In genomic region chrX:79366888-79367749, GRCh38 we compare ENCODE assay signal across 8 cellular contexts. TPM values are rescaled to one million over a fixed set of nuclear protein-coding genes. Genes with fewer than 3 reads are reported as not detected.
DNase-seq lines count a peak whose midpoint lies in the region; ATAC-seq and FAIRE-seq lines count a peak whose summit lies in the region.

Gene ITM2A (minus strand): TSS chrX:79367334. CDS start chrX:79367215, 119 bp downstream.

- peak; percentile 99 for FAIRE-seq in GM19239 (lab: Jason Lieb, UNC)

- CTCF ChIA-PET in activated CD4-positive, alpha-beta T cell treated with anti-CD3 and anti-CD28 coated beads, Interleukin-2, amount 10 ng/mL, durations not matched to agents 7 days and 5 days (lab: Charles Lee), result interaction anchor here (1.4 kb wide), 1 partner anchor 15 kb away, joined by 4 read pairs; no protein-coding TSS in a partner anchor
- CTCF ChIA-PET in naive thymus-derived CD4-positive, alpha-beta T cell (lab: Charles Lee), result interaction anchor here (1.3 kb wide), 1 partner anchor 80 kb away, joined by 3 read pairs; no protein-coding TSS in a partner anchor

- peak within 1 kb of the TSS; percentile 99 for H3K27ac Mint-ChIP-seq in activated CD4-positive, alpha-beta T cell treated with anti-CD3 and anti-CD28 coated beads, Interleukin-2, amount 10 ng/mL, durations not matched to agents 7 days and 5 days
- peak within 1 kb of the TSS; percentile 92 to 99 (median 98) for H3K27ac Mint-ChIP-seq in naive thymus-derived CD4-positive, alpha-beta T cell

- intact Hi-C loops in naive thymus-derived CD4-positive, alpha-beta T cell (cut with micrococcal nuclease), result loop anchor here (1.0 to 10.0 kb wide), 18 partner anchors 30 to 1472 kb away; partner anchors contain the start of genes COX7B (in 2 of the 2), MAGT1 (in 2 of the 2), P2RY10 (in 2 of the 2) and PGK1 (in 1 of the 2)

- H3K36me3 Mint-ChIP-seq in activated CD4-positive, alpha-beta T cell treated with anti-CD3 and anti-CD28 coated beads, Interleukin-2, amount 10 ng/mL, durations not matched to agents 7 days and 5 days (ENCODE audit: low read depth), result peaks cover 17% of the 10 kb centered on the region
- peaks cover 0 to 15% (median 4%) of the 10 kb centered on the region in 5 donors for H3K36me3 Mint-ChIP-seq in naive thymus-derived CD4-positive, alpha-beta T cell

- no peaks in the 10 kb centered on the region for H3K9me3 ChIP-seq in ectodermal cell (ENCODE audit: control insufficient read depth, low read length)
- no peaks in the 10 kb centered on the region for H3K9me3 ChIP-seq in naive thymus-derived CD4-positive, alpha-beta T cell (ENCODE audit: control insufficient read depth in 2 of 3, low read length in 3 of 3)

- WGBS in ectodermal cell, 2 experiments, result 2 to 3% methylated on average over 31 to 38 of the region's 38 CpGs

- H3K27ac ChIP-seq in ectodermal cell (ENCODE audit: insufficient read depth, low read depth, low read length, poor library complexity, severe bottlenecking), result no peak within 1 kb of the TSS
- H3K27ac ChIP-seq in naive thymus-derived CD4-positive, alpha-beta T cell (ENCODE audit: low read depth, low read length), result peak within 1 kb of the TSS; percentile 89

- H3K4me1 ChIP-seq in ectodermal cell (ENCODE audit: control insufficient read depth, insufficient read depth, low read length), result no peaks in the 10 kb centered on the region
- H3K4me1 ChIP-seq in naive thymus-derived CD4-positive, alpha-beta T cell (ENCODE audit: control insufficient read depth in 2 of 2, insufficient read depth in 2 of 2, low read length in 2 of 2), result peaks cover 7 to 13% of the 10 kb centered on the region in 2 donors

- peaks cover 8% of the 10 kb centered on the region for H3K27me3 ChIP-seq in ectodermal cell (ENCODE audit: control insufficient read depth, insufficient read depth, low read length, poor library complexity, severe bottlenecking)
- H3K27me3 ChIP-seq in naive thymus-derived CD4-positive, alpha-beta T cell (ENCODE audit: control insufficient read depth in 2 of 2, insufficient read depth in 2 of 2, low read length in 2 of 2), result no peaks in the 10 kb centered on the region

- H3K4me3 Mint-ChIP-seq in activated CD4-positive, alpha-beta T cell treated with anti-CD3 and anti-CD28 coated beads, Interleukin-2, amount 10 ng/mL, durations not matched to agents 7 days and 5 days, result peak within 1 kb of the TSS; percentile 96
- peak within 1 kb of the TSS; percentile 89 to 99 (median 95) for H3K4me3 Mint-ChIP-seq in naive thymus-derived CD4-positive, alpha-beta T cell

- no peaks in the 10 kb centered on the region for H3K36me3 ChIP-seq in ectodermal cell (ENCODE audit: control insufficient read depth, insufficient read depth, low read length)
- no peaks in the 10 kb centered on the region for H3K36me3 ChIP-seq in naive thymus-derived CD4-positive, alpha-beta T cell (ENCODE audit: control insufficient read depth in 2 of 3, insufficient read depth in 3 of 3, low read length in 3 of 3)

- H3K27me3 Mint-ChIP-seq in activated CD4-positive, alpha-beta T cell treated with anti-CD3 and anti-CD28 coated beads, Interleukin-2, amount 10 ng/mL, durations not matched to agents 7 days and 5 days, result no peaks in the 10 kb centered on the region
- H3K27me3 Mint-ChIP-seq in naive thymus-derived CD4-positive, alpha-beta T cell, result no peaks in the 10 kb centered on the region

- no peaks in the 10 kb centered on the region for H3K9me3 Mint-ChIP-seq in activated CD4-positive, alpha-beta T cell treated with anti-CD3 and anti-CD28 coated beads, Interleukin-2, amount 10 ng/mL, durations not matched to agents 7 days and 5 days
- no peaks in the 10 kb centered on the region for H3K9me3 Mint-ChIP-seq in naive thymus-derived CD4-positive, alpha-beta T cell

- POLR2A ChIA-PET in activated CD4-positive, alpha-beta T cell treated with anti-CD3 and anti-CD28 coated beads, Interleukin-2, amount 10 ng/mL, durations not matched to agents 7 days and 5 days (lab: Charles Lee), result interaction anchor here (1.0 kb wide), 1 partner anchor 214 kb away, joined by 4 read pairs; no protein-coding TSS in a partner anchor
- POLR2A ChIA-PET in naive thymus-derived CD4-positive, alpha-beta T cell (lab: Charles Lee), result interaction anchor here (0.7 to 2.5 kb wide), 18 partner anchors 11 to 1263 kb away, joined by 3 to 15 read pairs (median 4); partner anchors contain the start of genes P2RY10 and PGK1

- ATAC-seq in HG03280 (IDR thresholded peaks at IDR 0.05; ENCODE audit: unreplicated experiment), result peak; percentile 76
- ATAC-seq in naive thymus-derived CD4-positive, alpha-beta T cell, result peak; percentile 86

- peaks cover 32% of the 10 kb centered on the region for H3K4me1 Mint-ChIP-seq in activated CD4-positive, alpha-beta T cell treated with anti-CD3 and anti-CD28 coated beads, Interleukin-2, amount 10 ng/mL, durations not matched to agents 7 days and 5 days
- H3K4me1 Mint-ChIP-seq in naive thymus-derived CD4-positive, alpha-beta T cell, result peaks cover 7 to 39% (median 31%) of the 10 kb centered on the region in 7 donors

- DNase-seq in GM19239 (ENCODE audit: insufficient read length, low spot score), result no peak
- DNase-seq in activated CD4-positive, alpha-beta T cell treated with anti-CD3 and anti-CD28 coated beads, Interleukin-2, amount 10 ng/mL, durations not matched to agents 7 days and 5 days, result peak; percentile 60
- DNase-seq in naive thymus-derived CD4-positive, alpha-beta T cell, result peak; percentile 31 to 75 (median 62)
- peak; percentile 43 to 69 (median 56) for DNase-seq in stimulated activated naive CD4-positive, alpha-beta T cell (lab: John Stamatoyannopoulos, UW)
- no peak for DNase-seq in NK-92 (lab: John Stamatoyannopoulos, UW; ENCODE audit: unreplicated experiment)
- no peak for DNase-seq in NCI-H2227 treated with DMSO at 0.1 percent for 48 hours (lab: John Stamatoyannopoulos, UW)

- peak within 1 kb of the TSS; percentile 35 for H3K4me3 ChIP-seq in ectodermal cell (ENCODE audit: insufficient read depth, low read depth, low read length)
- H3K4me3 ChIP-seq in naive thymus-derived CD4-positive, alpha-beta T cell (ENCODE audit: low read length), result peak within 1 kb of the TSS; percentile 93

RNA-seq across cellular contexts. Expression of gene ITM2A, which starts in this region (rescaled TPM):
- 100 to 1,000 TPM; 148 to 185 TPM for total RNA-seq in activated CD4-positive, alpha-beta T cell treated with anti-CD3 and anti-CD28 coated beads, Interleukin-2, amount 10 ng/mL, durations not matched to agents 7 days and 5 days
- 1.6 TPM for polyA plus RNA-seq in ectodermal cell (2013, experiment 1 of 4)
- polyA plus RNA-seq in ectodermal cell (2013, experiment 2 of 4), result 3.3 TPM
- polyA plus RNA-seq in ectodermal cell (2013, experiment 3 of 4), result 2.9 TPM
- polyA plus RNA-seq in ectodermal cell (2013, experiment 4 of 4), result 4.6 TPM
- 100 to 1,000 TPM; 109 to 170 (median 154) TPM for total RNA-seq in naive thymus-derived CD4-positive, alpha-beta T cell
- polyA plus RNA-seq in naive thymus-derived CD4-positive, alpha-beta T cell, result 100 to 1,000 TPM; 639 to 837 TPM

Comparison
In these comparisons a context has a peak if more than half of its experiments do, and no peak if none do; other contexts are left out.
1. DNase-seq: peak in activated CD4-positive, alpha-beta T cell treated with anti-CD3 and anti-CD28 coated beads, Interleukin-2, amount 10 ng/mL, durations not matched to agents 7 days and 5 days (single experiment), naive thymus-derived CD4-positive, alpha-beta T cell (9 of 9) and stimulated activated naive CD4-positive, alpha-beta T cell (6 of 6); none in GM19239 (single experiment), NK-92 (single experiment) and NCI-H2227 treated with DMSO at 0.1 percent for 48 hours (single experiment).